In genomic region chr19:2750739-2751437, GRCh38 we compare ENCODE assay signal across 25 cellular contexts. TPM values are rescaled to one million over a fixed set of nuclear protein-coding genes. Genes with fewer than 3 reads are reported as not detected.
"Had no signal": no experiment of that assay in that cellular context is flagged by ENCODE, and none has a peak within 500 bp of the region (broad histone marks: within the 10 kb centered on the region; RNA-seq: fewer than 3 reads in every experiment).

No MANE protein-coding gene starts in this region.

- H3K9me3 Mint-ChIP-seq: activated CD4-positive, alpha-beta T cell treated with anti-CD3 and anti-CD28 coated beads, Interleukin-2, amount 10 ng/mL, durations not matched to agents 7 days and 5 days; activated CD8-positive, alpha-beta T cell treated with anti-CD3 and anti-CD28 coated beads for 36 hours; activated naive CD4-positive, alpha-beta T cell treated with anti-CD3 and anti-CD28 coated beads, Interleukin-2, amount 10 ng/mL, durations not matched to agents 7 days and 5 days; dendritic cell treated with granulocyte-macrophage colony-stimulating factor and Interleukin-4, amounts not matched to agents 40 ng/mL and 50 ng/mL, for 4 days; naive thymus-derived CD8-positive, alpha-beta T cell; stimulated activated memory B cell treated with anti-CD40 and anti-IgM and Interleukin-4, amounts not matched to agents 10 μg/mL and 1 μg/mL and 100 μg/mL, for 72 hours; T-helper 2 cell treated with Interferon-gamma antibody and Interleukin-4, amounts not matched to agents 5 μg/mL and 100 μg/mL, for 36 hours; type B pancreatic cell had no signal

- ATAC-seq: activated CD8-positive, alpha-beta memory T cell treated with anti-CD3 and anti-CD28 coated beads, Interleukin-2, amount 10 ng/mL, durations not matched to agents 7 days and 5 days; activated CD8-positive, alpha-beta T cell treated with anti-CD3 and anti-CD28 coated beads for 36 hours; left lobe of liver; lower lobe of right lung; naive thymus-derived CD8-positive, alpha-beta T cell; right lobe of liver; stimulated activated memory B cell treated with anti-CD40 and anti-IgM and Interleukin-4, amounts not matched to agents 10 μg/mL and 1 μg/mL and 100 μg/mL, for 72 hours had no signal

- H3K9me3 ChIP-seq: lower lobe of right lung, ovary, right lobe of liver, thoracic aorta, vagina had no signal

- H3K27me3 Mint-ChIP-seq: activated CD4-positive, alpha-beta T cell treated with anti-CD3 and anti-CD28 coated beads, Interleukin-2, amount 10 ng/mL, durations not matched to agents 7 days and 5 days; activated CD8-positive, alpha-beta memory T cell treated with anti-CD3 and anti-CD28 coated beads, Interleukin-2, amount 10 ng/mL, durations not matched to agents 7 days and 5 days; stimulated activated memory B cell treated with anti-CD40 and anti-IgM and Interleukin-4, amounts not matched to agents 10 μg/mL and 1 μg/mL and 100 μg/mL, for 72 hours; type B pancreatic cell had no signal

- H3K36me3 ChIP-seq: ovary had no signal

- H3K27ac Mint-ChIP-seq: activated CD4-positive, alpha-beta T cell treated with anti-CD3 and anti-CD28 coated beads, Interleukin-2, amount 10 ng/mL, durations not matched to agents 7 days and 5 days; activated CD8-positive, alpha-beta memory T cell treated with anti-CD3 and anti-CD28 coated beads, Interleukin-2, amount 10 ng/mL, durations not matched to agents 7 days and 5 days; activated CD8-positive, alpha-beta T cell treated with anti-CD3 and anti-CD28 coated beads for 36 hours; activated naive CD4-positive, alpha-beta T cell treated with anti-CD3 and anti-CD28 coated beads, Interleukin-2, amount 10 ng/mL, durations not matched to agents 7 days and 5 days; dendritic cell treated with granulocyte-macrophage colony-stimulating factor and Interleukin-4, amounts not matched to agents 40 ng/mL and 50 ng/mL, for 4 days; stimulated activated memory B cell treated with anti-CD40 and anti-IgM and Interleukin-4, amounts not matched to agents 10 μg/mL and 1 μg/mL and 100 μg/mL, for 72 hours; T-helper 2 cell treated with Interferon-gamma antibody and Interleukin-4, amounts not matched to agents 5 μg/mL and 100 μg/mL, for 36 hours; type B pancreatic cell had no signal

- H3K4me1 Mint-ChIP-seq: activated CD4-positive, alpha-beta T cell treated with anti-CD3 and anti-CD28 coated beads, Interleukin-2, amount 10 ng/mL, durations not matched to agents 7 days and 5 days; activated CD8-positive, alpha-beta memory T cell treated with anti-CD3 and anti-CD28 coated beads, Interleukin-2, amount 10 ng/mL, durations not matched to agents 7 days and 5 days; activated naive CD4-positive, alpha-beta T cell treated with anti-CD3 and anti-CD28 coated beads, Interleukin-2, amount 10 ng/mL, durations not matched to agents 7 days and 5 days; naive thymus-derived CD8-positive, alpha-beta T cell had no signal

- H3K4me3 Mint-ChIP-seq: activated CD4-positive, alpha-beta T cell treated with anti-CD3 and anti-CD28 coated beads, Interleukin-2, amount 10 ng/mL, durations not matched to agents 7 days and 5 days; activated CD8-positive, alpha-beta memory T cell treated with anti-CD3 and anti-CD28 coated beads, Interleukin-2, amount 10 ng/mL, durations not matched to agents 7 days and 5 days; activated CD8-positive, alpha-beta T cell treated with anti-CD3 and anti-CD28 coated beads for 36 hours; activated naive CD4-positive, alpha-beta T cell treated with anti-CD3 and anti-CD28 coated beads, Interleukin-2, amount 10 ng/mL, durations not matched to agents 7 days and 5 days; dendritic cell treated with granulocyte-macrophage colony-stimulating factor and Interleukin-4, amounts not matched to agents 40 ng/mL and 50 ng/mL, for 4 days; naive thymus-derived CD8-positive, alpha-beta T cell; stimulated activated memory B cell treated with anti-CD40 and anti-IgM and Interleukin-4, amounts not matched to agents 10 μg/mL and 1 μg/mL and 100 μg/mL, for 72 hours; T-helper 2 cell treated with Interferon-gamma antibody and Interleukin-4, amounts not matched to agents 5 μg/mL and 100 μg/mL, for 36 hours; type B pancreatic cell had no signal

- H3K27me3 ChIP-seq: ovary, right lobe of liver, vagina had no signal

- DNase-seq: activated CD4-positive, alpha-beta T cell treated with anti-CD3 and anti-CD28 coated beads, Interleukin-2, amount 10 ng/mL, durations not matched to agents 7 days and 5 days; activated CD4-positive, CD25-positive, alpha-beta regulatory T cell treated with anti-CD3 and anti-CD28 coated beads, Interleukin-2, amount 50 U/mL, for 72 hours; activated CD8-positive, alpha-beta memory T cell treated with anti-CD3 and anti-CD28 coated beads, Interleukin-2, amount 10 ng/mL, durations not matched to agents 7 days and 5 days; activated CD8-positive, alpha-beta T cell treated with anti-CD3 and anti-CD28 coated beads for 36 hours; activated effector memory CD4-positive, alpha-beta T cell treated with anti-CD3 and anti-CD28 coated beads, Interleukin-2, amount 50 U/mL, for 16 hours; activated naive CD4-positive, alpha-beta T cell treated with anti-CD3 and anti-CD28 coated beads, Interleukin-2, amount 10 ng/mL, durations not matched to agents 7 days and 5 days; activated T-cell treated with anti-CD3 and anti-CD28 coated beads for 4 hours; effector CD8-positive, alpha-beta T cell; erythroblast; foreskin fibroblast; kidney; lower lobe of right lung; naive thymus-derived CD8-positive, alpha-beta T cell; ovary; right lobe of liver; stimulated activated CD4-positive, alpha-beta T cell treated with anti-CD3 and anti-CD28 coated beads, Interleukin-2, amount 100 ng/mL, for 24 hours had no signal

- H3K27ac ChIP-seq: lower lobe of right lung, ovary, right lobe of liver, skin epidermis, thoracic aorta, vagina, VCaP had no signal

- H3K4me3 ChIP-seq: lower lobe of right lung, ovary, right lobe of liver, skin epidermis, thoracic aorta, vagina had no signal

- H3K36me3 Mint-ChIP-seq: activated CD8-positive, alpha-beta memory T cell treated with anti-CD3 and anti-CD28 coated beads, Interleukin-2, amount 10 ng/mL, durations not matched to agents 7 days and 5 days had no signal

- H3K4me1 ChIP-seq: lower lobe of right lung, right lobe of liver, vagina had no signal

RNA-seq across cellular contexts. Expression of gene DIRAS1, which starts 29.7 kb away (rescaled TPM):
- total RNA-seq: activated CD4-positive, alpha-beta T cell treated with anti-CD3 and anti-CD28 coated beads, Interleukin-2, amount 10 ng/mL, durations not matched to agents 7 days and 5 days; activated CD8-positive, alpha-beta memory T cell treated with anti-CD3 and anti-CD28 coated beads, Interleukin-2, amount 10 ng/mL, durations not matched to agents 7 days and 5 days had no signal

RNA-seq across cellular contexts. Expression of gene GNG7, which starts 48.4 kb away (rescaled TPM):
- total RNA-seq: activated CD8-positive, alpha-beta memory T cell treated with anti-CD3 and anti-CD28 coated beads, Interleukin-2, amount 10 ng/mL, durations not matched to agents 7 days and 5 days had no signal
